Comparison of ENCODE assay signal across 9 cellular contexts in the genomic region with DNA sequence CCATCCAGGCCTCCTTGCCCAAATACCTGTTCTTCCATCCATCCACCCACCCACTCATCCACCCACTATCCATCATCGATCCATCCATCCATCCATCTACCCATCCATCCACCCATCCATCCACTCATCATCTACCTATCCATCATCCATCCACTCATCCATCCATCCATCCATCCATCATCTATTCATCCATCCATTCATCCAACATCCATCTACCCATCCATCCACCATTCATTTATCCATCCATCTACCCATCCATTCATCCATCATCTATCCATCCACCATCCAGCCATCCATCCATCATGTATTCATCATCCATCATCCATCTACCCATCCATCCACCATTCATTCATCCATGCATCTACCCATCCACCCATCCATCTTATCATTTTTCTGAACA.
"Had no signal": no experiment of that assay in that cellular context is flagged by ENCODE, and none has a peak within 500 bp of the region (broad histone marks: within the 10 kb centered on the region; RNA-seq: fewer than 3 reads in every experiment).

No MANE protein-coding gene starts in this region.

- FAIRE-seq: H54 had no signal

- H3K27ac ChIP-seq: GM23248, HL-60, KMS-11 had no signal

- H3K4me3 ChIP-seq: GM23248 had no signal

- DNase-seq: GM23248, GOT3, H9, HCEC 1CT, HFFc6, KBM-7 had no signal

- H3K9ac ChIP-seq: GM23248, KMS-11 had no signal

- H2AFZ ChIP-seq: GM23248 had no signal

- H3K4me2 ChIP-seq: KMS-11 had no signal
